8 cellular contexts compared by ENCODE assay signal in the genomic region with DNA sequence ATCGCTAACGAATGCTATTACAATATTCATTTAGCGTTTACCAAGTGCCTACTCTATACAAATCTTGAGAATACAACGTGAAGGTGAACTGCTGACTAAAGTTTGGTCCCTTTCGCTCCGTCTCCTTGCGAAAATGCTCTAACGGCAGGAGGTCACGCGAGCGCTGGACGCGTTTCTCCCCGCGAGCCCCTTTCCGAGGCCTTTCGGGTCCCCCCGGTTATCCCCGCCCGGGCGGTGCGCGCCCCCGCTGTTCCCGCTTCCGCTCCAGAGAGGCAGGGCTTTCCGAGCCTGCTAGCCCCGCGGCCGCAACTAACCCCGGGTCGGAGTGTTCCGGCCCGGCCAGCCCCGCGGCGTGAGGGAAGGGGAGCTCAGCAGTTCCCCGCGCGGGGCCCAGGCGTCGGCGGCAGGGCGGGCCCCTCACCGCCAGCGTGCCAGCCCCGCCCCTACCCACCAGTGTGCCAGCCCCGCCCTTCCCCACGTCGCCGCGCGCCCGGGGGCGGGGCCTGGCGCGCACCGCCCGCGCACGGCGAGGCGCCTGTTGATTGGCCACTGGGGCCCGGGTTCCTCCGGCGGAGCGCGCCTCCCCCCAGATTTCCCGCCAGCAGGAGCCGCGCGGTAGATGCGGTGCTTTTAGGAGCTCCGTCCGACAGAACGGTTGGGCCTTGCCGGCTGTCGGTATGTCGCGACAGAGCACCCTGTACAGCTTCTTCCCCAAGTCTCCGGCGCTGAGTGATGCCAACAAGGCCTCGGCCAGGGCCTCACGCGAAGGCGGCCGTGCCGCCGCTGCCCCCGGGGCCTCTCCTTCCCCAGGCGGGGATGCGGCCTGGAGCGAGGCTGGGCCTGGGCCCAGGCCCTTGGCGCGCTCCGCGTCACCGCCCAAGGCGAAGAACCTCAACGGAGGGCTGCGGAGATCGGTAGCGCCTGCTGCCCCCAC. TPM values are rescaled to one million over a fixed set of nuclear protein-coding genes. Genes with fewer than 3 reads are reported as not detected.
DNase-seq lines count a peak whose midpoint lies in the region; ATAC-seq and TF ChIP-seq lines count a peak whose summit lies in the region.

A gene with protein sequence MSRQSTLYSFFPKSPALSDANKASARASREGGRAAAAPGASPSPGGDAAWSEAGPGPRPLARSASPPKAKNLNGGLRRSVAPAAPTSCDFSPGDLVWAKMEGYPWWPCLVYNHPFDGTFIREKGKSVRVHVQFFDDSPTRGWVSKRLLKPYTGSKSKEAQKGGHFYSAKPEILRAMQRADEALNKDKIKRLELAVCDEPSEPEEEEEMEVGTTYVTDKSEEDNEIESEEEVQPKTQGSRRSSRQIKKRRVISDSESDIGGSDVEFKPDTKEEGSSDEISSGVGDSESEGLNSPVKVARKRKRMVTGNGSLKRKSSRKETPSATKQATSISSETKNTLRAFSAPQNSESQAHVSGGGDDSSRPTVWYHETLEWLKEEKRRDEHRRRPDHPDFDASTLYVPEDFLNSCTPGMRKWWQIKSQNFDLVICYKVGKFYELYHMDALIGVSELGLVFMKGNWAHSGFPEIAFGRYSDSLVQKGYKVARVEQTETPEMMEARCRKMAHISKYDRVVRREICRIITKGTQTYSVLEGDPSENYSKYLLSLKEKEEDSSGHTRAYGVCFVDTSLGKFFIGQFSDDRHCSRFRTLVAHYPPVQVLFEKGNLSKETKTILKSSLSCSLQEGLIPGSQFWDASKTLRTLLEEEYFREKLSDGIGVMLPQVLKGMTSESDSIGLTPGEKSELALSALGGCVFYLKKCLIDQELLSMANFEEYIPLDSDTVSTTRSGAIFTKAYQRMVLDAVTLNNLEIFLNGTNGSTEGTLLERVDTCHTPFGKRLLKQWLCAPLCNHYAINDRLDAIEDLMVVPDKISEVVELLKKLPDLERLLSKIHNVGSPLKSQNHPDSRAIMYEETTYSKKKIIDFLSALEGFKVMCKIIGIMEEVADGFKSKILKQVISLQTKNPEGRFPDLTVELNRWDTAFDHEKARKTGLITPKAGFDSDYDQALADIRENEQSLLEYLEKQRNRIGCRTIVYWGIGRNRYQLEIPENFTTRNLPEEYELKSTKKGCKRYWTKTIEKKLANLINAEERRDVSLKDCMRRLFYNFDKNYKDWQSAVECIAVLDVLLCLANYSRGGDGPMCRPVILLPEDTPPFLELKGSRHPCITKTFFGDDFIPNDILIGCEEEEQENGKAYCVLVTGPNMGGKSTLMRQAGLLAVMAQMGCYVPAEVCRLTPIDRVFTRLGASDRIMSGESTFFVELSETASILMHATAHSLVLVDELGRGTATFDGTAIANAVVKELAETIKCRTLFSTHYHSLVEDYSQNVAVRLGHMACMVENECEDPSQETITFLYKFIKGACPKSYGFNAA (N-terminal part only) (plus strand): TSS at position 589 of the 934 bp plus-strand sequence. CDS start 89 bp downstream, at position 678.

- no peaks in the 10 kb centered on the region for H3K9me3 ChIP-seq in DOHH2 (ENCODE audit: control insufficient read depth, insufficient read depth, low read length)
- H3K9me3 ChIP-seq in GM23248 (ENCODE audit: low read depth), result no peaks in the 10 kb centered on the region
- no peaks in the 10 kb centered on the region for H3K9me3 ChIP-seq in Karpas-422 (ENCODE audit: low read length)

- peak within 1 kb of the TSS; percentile 90 for H3K9ac ChIP-seq in GM23248
- H3K9ac ChIP-seq in Karpas-422 (ENCODE audit: low read length), result peak within 1 kb of the TSS; percentile 97

- H3K4me1 ChIP-seq in DOHH2 (ENCODE audit: control insufficient read depth, low read length) (peaks cover 53% of the 10 kb centered on the region), GM23248 (ENCODE audit: insufficient read depth) (peaks cover 9% of the 10 kb centered on the region; the same call in 1 of the 2 replicates), Karpas-422 (ENCODE audit: low read length) (peaks cover 56% of the 10 kb centered on the region)

- DNase-seq in GM23248 (peak; percentile 96), Karpas-422 (peak; percentile 97), RPMI7951 (ENCODE audit: low read depth) (peak; percentile 90), fibroblast of gingiva (ENCODE audit: low read depth) (peak; percentile 87)
- DNase-seq in activated T-helper 1 cell treated with anti-CD3 and anti-CD28 coated beads, Interleukin-2, amount 50 U/mL, for 16 hours (ENCODE audit: low read depth in 1 of 2, low spot score in 1 of 2), result peak; percentile 65 to 85
- peak; percentile 82 to 93 (median 90) for DNase-seq in naive thymus-derived CD8-positive, alpha-beta T cell
- peak; percentile 83 to 92 (median 86) for DNase-seq in stimulated activated naive CD4-positive, alpha-beta T cell (lab: John Stamatoyannopoulos, UW)

- peak within 1 kb of the TSS; percentile 91 for H3K27ac ChIP-seq in DOHH2 (ENCODE audit: low read depth, low read length)
- H3K27ac ChIP-seq in GM23248, result peak within 1 kb of the TSS; percentile 86
- peak within 1 kb of the TSS; percentile 87 for H3K27ac ChIP-seq in Karpas-422 (ENCODE audit: low read length)

- H3K4me2 ChIP-seq in DOHH2 (ENCODE audit: low read length) (peak within 1 kb of the TSS; percentile 97), GM23248 (ENCODE audit: unreplicated experiment) (peak within 1 kb of the TSS; percentile 90), Karpas-422 (ENCODE audit: low read depth, low read length, poor library complexity, severe bottlenecking) (peak within 1 kb of the TSS; percentile 64)

- H4K20me1 ChIP-seq in DOHH2 (ENCODE audit: control insufficient read depth, insufficient read depth, low read depth, low read length) (peaks cover 35% of the 10 kb centered on the region), GM23248 (ENCODE audit: insufficient read depth) (no peaks in the 10 kb centered on the region), Karpas-422 (ENCODE audit: insufficient read depth, low read depth, low read length) (peaks cover 31% of the 10 kb centered on the region)

- no peaks in the 10 kb centered on the region for H3K9me2 ChIP-seq in DOHH2 (replicated peaks; ENCODE audit: control insufficient read depth, low read length)
- no peaks in the 10 kb centered on the region for H3K9me2 ChIP-seq in GM23248 (ENCODE audit: insufficient read depth)
- no peaks in the 10 kb centered on the region for H3K9me2 ChIP-seq in Karpas-422 (replicated peaks; ENCODE audit: insufficient read depth, low read length)

- H3K27me3 Mint-ChIP-seq in naive thymus-derived CD8-positive, alpha-beta T cell, result no peaks in the 10 kb centered on the region

- H3K36me3 Mint-ChIP-seq in naive thymus-derived CD8-positive, alpha-beta T cell, result peaks cover 0 to 4% (median 0%) of the 10 kb centered on the region in 3 donors

- in situ Hi-C loops in GM23248 (cut with MboI), result no loop called here

- H3K4me1 Mint-ChIP-seq in naive thymus-derived CD8-positive, alpha-beta T cell, result peaks cover 13 to 36% (median 28%) of the 10 kb centered on the region in 4 donors

- H3K27me3 ChIP-seq in DOHH2 (ENCODE audit: control insufficient read depth, low read length), result no peaks in the 10 kb centered on the region
- no peaks in the 10 kb centered on the region for H3K27me3 ChIP-seq in GM23248 (replicated peaks; ENCODE audit: insufficient read depth)
- H3K27me3 ChIP-seq in Karpas-422 (ENCODE audit: low read length), result no peaks in the 10 kb centered on the region

- H3K79me2 ChIP-seq in DOHH2 (ENCODE audit: control insufficient read depth, low read length) (peaks cover 63% of the 10 kb centered on the region), GM23248 (ENCODE audit: insufficient read depth) (peaks cover 39% of the 10 kb centered on the region), Karpas-422 (ENCODE audit: low read length) (peaks cover 47% of the 10 kb centered on the region)

- H3K27ac Mint-ChIP-seq in naive thymus-derived CD8-positive, alpha-beta T cell, result peak within 1 kb of the TSS; percentile 46 to 98 (median 92)

- 1 to 2% methylated on average over 64 to 74 of the region's 103 CpGs for WGBS in GM23248 (ENCODE audit: low coverage in 1 of 2, low lambda C conversion rate in 2 of 2, missing lambda C conversion rate in 2 of 2), 2 experiments

- no peaks in the 10 kb centered on the region for H3K9me3 Mint-ChIP-seq in naive thymus-derived CD8-positive, alpha-beta T cell

- POLR2A ChIA-PET in naive thymus-derived CD8-positive, alpha-beta T cell (lab: Charles Lee), result interaction anchor here (0.5 to 1.6 kb wide), 9 partner anchors 11 to 711 kb away, joined by 3 to 9 read pairs (median 3); a partner anchor contains a TSS

- ATAC-seq in naive thymus-derived CD8-positive, alpha-beta T cell, result peak; percentile 82 to 84

- H3F3A ChIP-seq in DOHH2 (ENCODE audit: control insufficient read depth, insufficient read depth), result peaks cover 14% of the 10 kb centered on the region
- peaks cover 9% of the 10 kb centered on the region; the same call in 1 of the 2 replicates for H3F3A ChIP-seq in GM23248 (ENCODE audit: insufficient read depth)

- H2AFZ ChIP-seq in GM23248, result peak within 1 kb of the TSS; percentile 91
- peak within 1 kb of the TSS; percentile 49; the same call in 1 of the 2 replicates for H2AFZ ChIP-seq in Karpas-422 (ENCODE audit: low read length)

- H3K36me3 ChIP-seq in DOHH2 (ENCODE audit: control insufficient read depth, low read length) (peaks cover 48% of the 10 kb centered on the region), GM23248 (ENCODE audit: low read depth) (no peaks in the 10 kb centered on the region; the same call in 1 of the 2 replicates), Karpas-422 (ENCODE audit: insufficient read depth, low read length) (peaks cover 27% of the 10 kb centered on the region)

- peak within 1 kb of the TSS; percentile 87 to 96 (median 93) for H3K4me3 Mint-ChIP-seq in naive thymus-derived CD8-positive, alpha-beta T cell

- peak; percentile 20 for TF ChIP-seq CTCF in DOHH2 (IDR thresholded peaks at IDR 0.05; ENCODE audit: low read depth, low read length, poor library complexity, severe bottlenecking)

- H3K4me3 ChIP-seq in DOHH2 (ENCODE audit: low read length) (peak within 1 kb of the TSS; percentile 100), GM23248 (peak within 1 kb of the TSS; percentile 89), Karpas-422 (ENCODE audit: low read length) (peak within 1 kb of the TSS; percentile 92)

RNA-seq across cellular contexts. Expression of the gene that starts here (rescaled TPM):
- 44.9 and 57.8 TPM in 2 replicates for total RNA-seq in GM23248 (2014; rRNA removed; shearing (Covaris generic))
- polyA plus RNA-seq in GM23248 (2016; fragmentation: Nextera tagmentation; extraction: Ambion mirVana), result 35.1 and 43.3 TPM in 2 replicates
- total RNA-seq in Karpas-422 (2014; rRNA removed; shearing (Covaris generic); ENCODE audit: low replicate concordance), result 82.9 and 124 TPM in 2 replicates
- 55.7 and 56.4 TPM in 2 replicates for total RNA-seq in RPMI7951 (2014; rRNA removed; shearing (Covaris generic))
- 10 to 100 TPM; 41.7 to 43.3 TPM for total RNA-seq in naive thymus-derived CD8-positive, alpha-beta T cell
- 10 to 100 TPM; 17.7 to 28.9 (median 18.2) TPM for polyA plus RNA-seq in naive thymus-derived CD8-positive, alpha-beta T cell

Comparison
In these comparisons a context has a peak if more than half of its experiments do, and no peak if none do; other contexts are left out.
1. Peak in every context shown above with its lines: DNase-seq, ATAC-seq, H3K4me3 ChIP-seq and H3K27ac ChIP-seq.